Comparison of ENCODE assay signal across 8 cellular contexts in genomic region chr10:122374859-122375721, GRCh38. TPM values are rescaled to one million over a fixed set of nuclear protein-coding genes. Genes with fewer than 3 reads are reported as not detected.
DNase-seq lines count a peak whose midpoint lies in the region; ATAC-seq and TF ChIP-seq lines count a peak whose summit lies in the region.

No MANE protein-coding gene starts in this region.

- CTCF ChIA-PET in WTC11 (lab: Charles Lee), result interaction anchor here (1.0 to 1.6 kb wide), 4 partner anchors 11 to 190 kb away, joined by 3 to 7 read pairs (median 4); no protein-coding TSS in a partner anchor

- H3K9ac ChIP-seq in Karpas-422 (ENCODE audit: low read length), result no peak overlapping the region

- H3K27ac ChIP-seq in Karpas-422 (ENCODE audit: low read length), result no peak overlapping the region
- H3K27ac ChIP-seq in breast epithelium, result peak overlapping the region; percentile 97 to 100
- peak overlapping the region; percentile 90 to 99 (median 94) for H3K27ac ChIP-seq in spleen

- H3K27ac Mint-ChIP-seq in WTC11, result peak overlapping the region; percentile 89

- no peaks in the 10 kb centered on the region for H3K9me3 ChIP-seq in Karpas-422 (ENCODE audit: low read length)
- H3K9me3 ChIP-seq in breast epithelium, result no peaks in the 10 kb centered on the region
- no peaks in the 10 kb centered on the region for H3K9me3 ChIP-seq in spleen

- TF ChIP-seq POLR2A in breast epithelium (IDR thresholded peaks at IDR 0.05) (no peak), spleen (IDR thresholded peaks at IDR 0.05) (no peak)

- H3K36me3 Mint-ChIP-seq in WTC11, result peaks cover 10% of the 10 kb centered on the region

- no peaks in the 10 kb centered on the region for H3K9me3 Mint-ChIP-seq in WTC11

- POLR2A ChIA-PET in WTC11 (lab: Charles Lee), result interaction anchor here (1.1 kb wide), 1 partner anchor 10 kb away, joined by 5 read pairs; no protein-coding TSS in a partner anchor

- ATAC-seq in GM21825 (IDR thresholded peaks at IDR 0.05; ENCODE audit: unreplicated experiment) (peak; percentile 53), WTC11 (peak; percentile 17)

- peak; percentile 49 for DNase-seq in GF-D8 (lab: John Stamatoyannopoulos, UW)
- no peak for DNase-seq in Karpas-422
- DNase-seq in WTC11 (ENCODE audit: low spot score), result peak; percentile 62
- peak in 1 of 2 donors; percentile 56 for DNase-seq in breast epithelium (ENCODE audit: low spot score in 2 of 2)
- peak; percentile 73 for DNase-seq in iris pigment epithelial cell (ENCODE audit: low read depth)
- DNase-seq in spleen, result peak; percentile 92
- no peak for DNase-seq in middle frontal gyrus (ENCODE audit: extremely low spot score, low spot score)

- H3K4me1 ChIP-seq in Karpas-422 (ENCODE audit: low read length) (peaks cover 3% of the 10 kb centered on the region; the same call in 1 of the 2 replicates), breast epithelium (no peaks in the 10 kb centered on the region), spleen (peaks cover 11 to 40% (median 27%) of the 10 kb centered on the region in 6 donors)

- no peaks in the 10 kb centered on the region for H3K79me2 ChIP-seq in Karpas-422 (ENCODE audit: low read length)

- peaks cover 20% of the 10 kb centered on the region for H3K27me3 Mint-ChIP-seq in WTC11 (ENCODE audit: low read depth)

- intact Hi-C loops in breast epithelium (cut with DNase I; ENCODE audit: low total_unique reads), result no loop called here
- intact Hi-C loops in spleen (cut with DNase I; ENCODE audit: low total_unique reads), result no loop called here

- 1 to 3% (median 1%) methylated on average over 27 to 93 of the region's 93 CpGs for WGBS in spleen, 5 donors

- TF ChIP-seq CTCF in WTC11 (IDR thresholded peaks at IDR 0.05), result no peak
- no peak for TF ChIP-seq CTCF in breast epithelium (IDR thresholded peaks at IDR 0.05)
- no peak for TF ChIP-seq CTCF in spleen (IDR thresholded peaks at IDR 0.05 in 8 of 11, conservative IDR thresholded peaks at IDR 0.05 in 3 of 11)

- H3K36me3 ChIP-seq in Karpas-422 (ENCODE audit: insufficient read depth, low read length) (no peaks in the 10 kb centered on the region), breast epithelium (no peaks in the 10 kb centered on the region), spleen (no peaks in the 10 kb centered on the region)

- H3K4me3 Mint-ChIP-seq in WTC11, result peak overlapping the region; percentile 93

- H3K4me1 Mint-ChIP-seq in WTC11, result peaks cover 23% of the 10 kb centered on the region

- peak overlapping the region; percentile 17 for H3K4me2 ChIP-seq in Karpas-422 (ENCODE audit: low read depth, low read length, poor library complexity, severe bottlenecking)

- H4K20me1 ChIP-seq in Karpas-422 (ENCODE audit: insufficient read depth, low read depth, low read length), result no peaks in the 10 kb centered on the region

- no peaks in the 10 kb centered on the region; the same call in 1 of the 2 replicates for H3K27me3 ChIP-seq in Karpas-422 (ENCODE audit: low read length)
- no peaks in the 10 kb centered on the region for H3K27me3 ChIP-seq in breast epithelium
- H3K27me3 ChIP-seq in spleen (replicated peaks in 1 of 7), result peaks cover 0 to 28% (median 0%) of the 10 kb centered on the region in 7 donors

- H3K4me3 ChIP-seq in Karpas-422 (ENCODE audit: low read length) (peak overlapping the region; percentile 54; the same call in 1 of the 2 replicates), breast epithelium (peak overlapping the region; percentile 84 to 99 (median 92)), spleen (peak overlapping the region; percentile 60 to 98 (median 82))

- H3K9me2 ChIP-seq in Karpas-422 (replicated peaks; ENCODE audit: insufficient read depth, low read length), result no peaks in the 10 kb centered on the region

- H2AFZ ChIP-seq in Karpas-422 (ENCODE audit: low read length), result no peak overlapping the region

TF ChIP-seq in WTC11, 78 proteins besides CTCF, POLR2A, EP300 and RAD21 (continues in another document):
- TF ChIP-seq ERG (CRISPR knock-in tag; IDR thresholded peaks at IDR 0.05) (no peak), ZNF423 (CRISPR knock-in tag; IDR thresholded peaks at IDR 0.05) (peak; percentile 53; the same call in 1 of the 2 replicates), ETV6 (CRISPR knock-in tag; IDR thresholded peaks at IDR 0.05) (no peak), GABPB1 (CRISPR knock-in tag; IDR thresholded peaks at IDR 0.05) (no peak; the same call in 1 of the 2 replicates), ZNF219 (CRISPR knock-in tag; IDR thresholded peaks at IDR 0.05; ENCODE audit: borderline replicate concordance) (no peak), NR1H2 (CRISPR knock-in tag; IDR thresholded peaks at IDR 0.05) (no peak), ESRRA (CRISPR knock-in tag; IDR thresholded peaks at IDR 0.05; ENCODE audit: borderline replicate concordance) (peak; percentile 44; the same call in 1 of the 2 replicates), ARID4B (CRISPR knock-in tag; IDR thresholded peaks at IDR 0.05; ENCODE audit: borderline replicate concordance) (no peak), ZSCAN18 (CRISPR knock-in tag; IDR thresholded peaks at IDR 0.05) (no peak), ZNF232 (CRISPR knock-in tag; IDR thresholded peaks at IDR 0.05) (0 out of 2 replicates have a peak, but pooled peaks have one; percentile 54)

RNA-seq across cellular contexts. Expression of gene PLEKHA1, which starts 0.6 kb away (rescaled TPM):
- total RNA-seq in Karpas-422 (2014; rRNA removed; shearing (Covaris generic); ENCODE audit: low replicate concordance), result 1.0 and 7.3 TPM in 2 replicates
- 34.6 to 46.6 TPM (median 43.7 TPM) in 3 replicates for total RNA-seq in WTC11 (2021)
- 10 to 100 TPM; 24.2 to 38.9 (median 26.2) TPM for total RNA-seq in breast epithelium
- total RNA-seq in spleen, result 10 to 100 TPM; 19.3 to 31.1 (median 24.1) TPM
- polyA plus RNA-seq in spleen, result 10 to 100 TPM in 1 of 3 donors, 1 to 10 TPM in 2; 7.9 to 10.6 (median 9.3) TPM

Comparison
In these comparisons a context has a peak if more than half of its experiments do, and no peak if none do; other contexts are left out.
1. DNase-seq: peak in GF-D8 (single experiment), WTC11 (single experiment), iris pigment epithelial cell (single experiment) and spleen (single experiment); none in Karpas-422 (single experiment) and middle frontal gyrus (single experiment).
2. Peak in every context shown above with its lines, with median percentiles within 50 percentile points of each other: H3K4me3 ChIP-seq.